In the genomic region with DNA sequence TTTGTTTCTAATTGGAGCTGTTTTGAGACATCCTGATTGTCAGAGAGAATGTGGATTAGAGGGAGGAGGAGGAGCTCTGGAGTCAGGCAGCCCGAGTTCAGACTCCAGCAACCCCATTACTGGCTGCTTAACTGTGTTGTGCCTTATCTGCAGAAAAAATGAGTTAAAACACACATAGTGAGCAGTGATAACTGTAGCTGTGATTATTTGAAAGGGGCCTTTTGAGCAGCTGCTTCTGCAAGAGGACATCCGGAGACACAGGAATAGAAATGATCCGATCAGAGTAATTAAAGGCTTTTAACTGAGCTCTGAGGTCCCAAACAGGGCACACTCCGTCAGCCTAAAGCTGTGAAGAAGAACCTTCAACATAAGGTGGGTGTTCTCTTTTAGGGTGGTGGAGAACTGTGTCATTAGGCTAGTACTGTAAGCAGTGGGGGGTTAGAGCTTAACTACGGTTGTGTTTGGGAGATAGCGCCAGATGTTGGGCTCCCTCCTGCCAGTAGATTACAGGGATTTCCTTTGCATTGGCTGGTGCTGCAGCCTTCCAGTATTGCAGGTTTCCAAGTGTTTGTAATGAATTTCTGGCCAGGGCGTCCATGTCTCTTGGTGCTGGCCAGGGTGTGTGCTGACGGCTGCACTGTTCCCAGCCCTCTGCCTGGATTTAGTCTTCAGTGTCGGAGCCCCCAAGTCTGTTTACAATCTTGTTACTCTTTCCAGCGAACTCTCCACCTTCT, we compare ENCODE assay signal across 9 cellular contexts. TPM values are rescaled to one million over a fixed set of nuclear protein-coding genes. Genes with fewer than 3 reads are reported as not detected.
DNase-seq lines count a peak whose midpoint lies in the region; ATAC-seq and TF ChIP-seq lines count a peak whose summit lies in the region.
"Had no signal": no experiment of that assay in that cellular context is flagged by ENCODE, and none has a peak within 500 bp of the region (broad histone marks: within the 10 kb centered on the region; RNA-seq: fewer than 3 reads in every experiment).

No MANE protein-coding gene starts in this region.

- no peaks in the 10 kb centered on the region for H3K9me3 ChIP-seq in HUES64 (ENCODE audit: insufficient read depth, low read depth, low read length)
- H3K9me3 ChIP-seq in stomach, result no peaks in the 10 kb centered on the region

- no peak for TF ChIP-seq POLR2A in stomach (IDR thresholded peaks at IDR 0.05)

- peak overlapping the region; percentile 65 for H3K27ac ChIP-seq in HUES64 (ENCODE audit: low read depth, low read length)
- peak overlapping the region; percentile 40 for H3K27ac ChIP-seq in caudate nucleus (ENCODE audit: low read depth, low read length)
- H3K27ac ChIP-seq in stomach, result peak overlapping the region; percentile 63 to 82 (median 78)

- H3K36me3 ChIP-seq in HUES64 (ENCODE audit: insufficient read depth, low read length) (no peaks in the 10 kb centered on the region), stomach (no peaks in the 10 kb centered on the region)

- H3K9ac ChIP-seq in HUES64 (ENCODE audit: low read depth, low read length), result peak overlapping the region; percentile 51

- DNase-seq in caudate nucleus (lab: John Stamatoyannopoulos, UW) (peak in 4 of 61 donors; percentile 9 to 29 (median 18)), left lobe of liver (ENCODE audit: low spot score) (no peak), stomach (no peak), omental fat pad (ENCODE audit: low spot score) (no peak), NCI-H748 treated with DMSO at 0.1 percent for 48 hours (lab: John Stamatoyannopoulos, UW) (no peak), epidermal melanocyte (ENCODE audit: insufficient read length, low spot score) (no peak)
- DNase-seq: activated gamma-delta T cell had no signal

- H3K4me1 ChIP-seq in HUES64 (ENCODE audit: insufficient read depth, low read length), result peaks cover 46% of the 10 kb centered on the region
- H3K4me1 ChIP-seq in stomach, result peaks cover 70 to 100% (median 87%) of the 10 kb centered on the region in 4 donors

- no peak for TF ChIP-seq CTCF in stomach (IDR thresholded peaks at IDR 0.05)
- no peak for TF ChIP-seq CTCF in omental fat pad (IDR thresholded peaks at IDR 0.05)

- ATAC-seq in left lobe of liver, result peak; percentile 52
- ATAC-seq in omental fat pad (ENCODE audit: low FRiP score), result no peak
- no peak for ATAC-seq in HG02623 (IDR thresholded peaks at IDR 0.05; ENCODE audit: unreplicated experiment)

- H3K27me3 ChIP-seq in HUES64 (ENCODE audit: insufficient read depth, low read length), result no peaks in the 10 kb centered on the region
- no peaks in the 10 kb centered on the region for H3K27me3 ChIP-seq in stomach

- WGBS in HUES64, result 45% methylated on average over 10 of the region's 10 CpGs
- 11 to 24% (median 18%) methylated on average over 10 of the region's 10 CpGs for WGBS in stomach, 5 donors

- TF ChIP-seq EP300 in stomach (IDR thresholded peaks at IDR 0.05), result no peak

- intact Hi-C loops in stomach (cut with DNase I; ENCODE audit: low total_unique reads), result no loop called here

- H3K4me3 ChIP-seq in HUES64 (ENCODE audit: low read length) (peak overlapping the region; percentile 40), stomach (peak overlapping the region; percentile 25 to 34 (median 30))

RNA-seq across cellular contexts. Expression of a gene that starts 24.3 kb away (rescaled TPM):
- 141 TPM for polyA plus RNA-seq in HUES64 (2013, experiment 1 of 2)
- polyA plus RNA-seq in HUES64 (2013, experiment 2 of 2), result 132 TPM
- 113 TPM for total RNA-seq in left lobe of liver
- 1,000 to 10,000 TPM in 1 of 5 donors, 100 to 1,000 TPM in 4; 162 to 1,174 (median 290) TPM for total RNA-seq in stomach
- polyA plus RNA-seq in stomach, result 100 to 1,000 TPM; 103 to 197 (median 127) TPM
- total RNA-seq in omental fat pad, result 100 to 1,000 TPM; 155 to 269 (median 177) TPM
